ENCODE assay signal across 18 cellular contexts in the genomic region with DNA sequence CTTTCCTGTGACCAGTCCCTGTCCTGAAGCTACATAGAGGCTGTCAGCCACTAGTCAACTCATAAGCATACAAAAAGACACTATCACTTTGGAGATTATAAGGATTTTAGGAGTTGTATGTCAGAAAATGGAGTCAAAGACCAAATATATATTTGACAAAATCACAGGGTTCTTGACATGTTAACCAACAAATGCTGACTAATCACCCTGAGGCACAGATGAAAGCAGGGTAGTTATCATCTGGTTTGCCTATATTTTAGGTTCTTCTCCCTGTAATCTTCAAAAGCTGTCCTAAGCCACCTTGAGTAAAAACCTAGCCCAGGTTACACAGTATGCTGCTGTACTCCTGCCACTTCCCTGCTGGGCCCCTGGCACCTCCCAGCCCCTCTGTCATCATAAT.
DNase-seq lines count a peak whose midpoint lies in the region; ATAC-seq, FAIRE-seq and TF ChIP-seq lines count a peak whose summit lies in the region.
"Had no signal": no experiment of that assay in that cellular context is flagged by ENCODE, and none has a peak within 500 bp of the region (broad histone marks: within the 10 kb centered on the region; RNA-seq: fewer than 3 reads in every experiment).

No MANE protein-coding gene starts in this region.

- no peaks in the 10 kb centered on the region for H3K36me3 Mint-ChIP-seq in stimulated activated effector memory CD8-positive, alpha-beta T cell treated with anti-CD3 and anti-CD28 coated beads, Interleukin-12 subunit alpha, Interleukin-12 subunit beta, amount 100 ng/mL, for 72 hours
- H3K36me3 Mint-ChIP-seq: CD14-positive monocyte had no signal

- H2AFZ ChIP-seq in HepG2 (ENCODE audit: low read length) (no peak overlapping the region), mesenchymal stem cell (ENCODE audit: low read depth, low read length) (no peak overlapping the region)
- H2AFZ ChIP-seq: GM23248 had no signal

- peak overlapping the region; percentile 47 for H2AK5ac ChIP-seq in mesenchymal stem cell (ENCODE audit: low read length, severe bottlenecking)

- no peak overlapping the region for H2BK15ac ChIP-seq in mesenchymal stem cell (ENCODE audit: low read depth, poor library complexity, severe bottlenecking)

- TF ChIP-seq POLR2A in HepG2 (IDR thresholded peaks at IDR 0.05; ENCODE audit: insufficient read depth in 1 of 2, low read depth in 2 of 2, low read length in 2 of 2) = no peak
- no peak for TF ChIP-seq POLR2A in right lobe of liver (IDR thresholded peaks at IDR 0.05)

- H3K27ac ChIP-seq in HepG2 (ENCODE audit: extremely low read length, insufficient read depth, low read length) (no peak overlapping the region), right lobe of liver (no peak overlapping the region), mesenchymal stem cell (ENCODE audit: low read length, poor library complexity, severe bottlenecking) (no peak overlapping the region), tibial artery (peak overlapping the region; percentile 13 to 58), dorsolateral prefrontal cortex (no peak overlapping the region)
- H3K27ac ChIP-seq: 22Rv1, BLaER1, GM23248 had no signal

- TF ChIP-seq CTCF in HepG2 (CRISPR knock-in tag; IDR thresholded peaks at IDR 0.05) (no peak), right lobe of liver (IDR thresholded peaks at IDR 0.05) (no peak), bronchial epithelial cell (IDR thresholded peaks at IDR 0.05; ENCODE audit: insufficient read depth, low read length, severe bottlenecking) (no peak), tibial artery (IDR thresholded peaks at IDR 0.05) (no peak), dorsolateral prefrontal cortex (IDR thresholded peaks at IDR 0.05 in 54 of 56, conservative IDR thresholded peaks at IDR 0.05 in 2 of 56; ENCODE audit: low read depth in 1 of 56, partially characterized antibody in 56 of 56) (no peak)

- no peak overlapping the region for H3K27ac Mint-ChIP-seq in stimulated activated effector memory CD8-positive, alpha-beta T cell treated with anti-CD3 and anti-CD28 coated beads, Interleukin-12 subunit alpha, Interleukin-12 subunit beta, amount 100 ng/mL, for 72 hours
- H3K27ac Mint-ChIP-seq: CD14-positive monocyte had no signal

- H3K4me1 ChIP-seq in HepG2 (ENCODE audit: insufficient read depth, low read length) (peaks cover 22% of the 10 kb centered on the region), right lobe of liver (no peaks in the 10 kb centered on the region), mesenchymal stem cell (ENCODE audit: control insufficient read depth, insufficient read depth, low read depth, low read length) (peaks cover 13% of the 10 kb centered on the region), tibial artery (peaks cover 0 to 47% (median 21%) of the 10 kb centered on the region in 4 donors)

- no peak overlapping the region for H3K14ac ChIP-seq in mesenchymal stem cell (ENCODE audit: low read length in 2 of 2)

- DNase-seq in HepG2 (ENCODE audit: low spot score) (no peak), right lobe of liver (no peak), bronchial epithelial cell (ENCODE audit: low read depth) (peak; percentile 21), mesenchymal stem cell (no peak), tibial artery (no peak), dorsolateral prefrontal cortex (no peak)
- no peak for DNase-seq in stimulated activated effector memory CD8-positive, alpha-beta T cell treated with anti-CD3 and anti-CD28 coated beads, Interleukin-12 subunit alpha, Interleukin-12 subunit beta, amount 100 ng/mL, for 72 hours (ENCODE audit: low spot score in 2 of 2)
- DNase-seq: CD4-positive, alpha-beta memory T cell; DMS153; DMS79; GF-D8; GM23248 had no signal

- H3K9ac ChIP-seq in HepG2 (ENCODE audit: insufficient read depth, low read depth, low read length) = no peak overlapping the region
- H3K9ac ChIP-seq in mesenchymal stem cell (ENCODE audit: low read length) = no peak overlapping the region
- H3K9ac ChIP-seq: BLaER1, GM23248 had no signal

- no TSS peak for BruUV-seq in HepG2 (replicated peaks; lab: Mats Ljungman, UMichigan)

- H3K18ac ChIP-seq in mesenchymal stem cell (ENCODE audit: low read depth in 1 of 2, low read length in 2 of 2) = peak overlapping the region in 1 of 2 experiments; percentile 8

- H4K20me1 ChIP-seq in HepG2 (ENCODE audit: insufficient read depth, low read length) = no peaks in the 10 kb centered on the region
- H4K20me1 ChIP-seq: BLaER1 had no signal

- H3K36me3 ChIP-seq in HepG2 (replicated peaks in 1 of 2; ENCODE audit: control insufficient read depth in 1 of 2, insufficient read depth in 2 of 2, low read length in 2 of 2) (no peaks in the 10 kb centered on the region), right lobe of liver (no peaks in the 10 kb centered on the region), bronchial epithelial cell (ENCODE audit: control insufficient read depth, insufficient read depth, low read length) (no peaks in the 10 kb centered on the region), mesenchymal stem cell (ENCODE audit: control insufficient read depth in 1 of 2, insufficient read depth in 2 of 2, low read depth in 1 of 2, low read length in 2 of 2) (no peaks in the 10 kb centered on the region), tibial artery (peaks cover 0 to 4% (median 4%) of the 10 kb centered on the region in 3 donors)
- H3K36me3 ChIP-seq: HAP-1 had no signal

- FAIRE-seq in HepG2 (lab: Jason Lieb, UNC) = no peak
- FAIRE-seq in bronchial epithelial cell (lab: Jason Lieb, UNC) = no peak
- FAIRE-seq: GM12878 had no signal

- POLR2A ChIA-PET in HepG2 (lab: Yijun Ruan, JAX) = no interaction called here

- no peak overlapping the region for H3K4me3 Mint-ChIP-seq in stimulated activated effector memory CD8-positive, alpha-beta T cell treated with anti-CD3 and anti-CD28 coated beads, Interleukin-12 subunit alpha, Interleukin-12 subunit beta, amount 100 ng/mL, for 72 hours
- H3K4me3 Mint-ChIP-seq: CD14-positive monocyte; CD4-positive, alpha-beta memory T cell had no signal

- H3K4me1 Mint-ChIP-seq in stimulated activated effector memory CD8-positive, alpha-beta T cell treated with anti-CD3 and anti-CD28 coated beads, Interleukin-12 subunit alpha, Interleukin-12 subunit beta, amount 100 ng/mL, for 72 hours = no peaks in the 10 kb centered on the region
- H3K4me1 Mint-ChIP-seq: CD14-positive monocyte had no signal

- H2BK5ac ChIP-seq in mesenchymal stem cell (ENCODE audit: low read depth, low read length, poor library complexity, severe bottlenecking) = no peak overlapping the region

- H3K4me3 ChIP-seq in HepG2 (replicated peaks in 1 of 3; ENCODE audit: insufficient read depth in 1 of 3, low read depth in 2 of 3, low read length in 3 of 3) (no peak overlapping the region), right lobe of liver (no peak overlapping the region), bronchial epithelial cell (ENCODE audit: low read depth, low read length) (no peak overlapping the region), mesenchymal stem cell (ENCODE audit: insufficient read depth in 1 of 2, low read depth in 1 of 2, low read length in 2 of 2) (no peak overlapping the region), tibial artery (no peak overlapping the region), dorsolateral prefrontal cortex (no peak overlapping the region)
- H3K4me3 ChIP-seq: BLaER1, GM12878, GM23248, HAP-1 had no signal

- no peaks in the 10 kb centered on the region for H3K79me1 ChIP-seq in mesenchymal stem cell (replicated peaks; ENCODE audit: low read length, poor library complexity, severe bottlenecking)

- H3K4me2 ChIP-seq in HepG2 (ENCODE audit: low read depth, low read length) (no peak overlapping the region), mesenchymal stem cell (ENCODE audit: low read length, poor library complexity, severe bottlenecking) (no peak overlapping the region)
- H3K4me2 ChIP-seq: BLaER1 had no signal

- H3K9me3 Mint-ChIP-seq in stimulated activated effector memory CD8-positive, alpha-beta T cell treated with anti-CD3 and anti-CD28 coated beads, Interleukin-12 subunit alpha, Interleukin-12 subunit beta, amount 100 ng/mL, for 72 hours = no peaks in the 10 kb centered on the region

- no peak overlapping the region for H2BK120ac ChIP-seq in mesenchymal stem cell (ENCODE audit: low read depth, low read length)

- no peak overlapping the region for H3K23ac ChIP-seq in mesenchymal stem cell (ENCODE audit: low read length in 2 of 2)

- intact Hi-C loops in HepG2 (cut with micrococcal nuclease; ENCODE audit: unreplicated experiment) = no loop called here
- intact Hi-C loops in right lobe of liver (cut with DNase I) = no loop called here
- intact Hi-C loops in tibial artery (cut with DNase I; ENCODE audit: low total_unique reads) = no loop called here
- intact Hi-C loops in dorsolateral prefrontal cortex (cut with DNase I) = no loop called here

- in situ Hi-C loops in HepG2 (cut with HindIII; ENCODE audit: extremely low pct_ligation_motif_present, low pct_unique_long_range_greater_than_20kb) = no loop called here

- H3K27me3 ChIP-seq in HepG2 (ENCODE audit: control insufficient read depth in 1 of 2, insufficient read depth in 2 of 2, low read length in 2 of 2) (no peaks in the 10 kb centered on the region), right lobe of liver (no peaks in the 10 kb centered on the region), bronchial epithelial cell (ENCODE audit: control insufficient read depth, insufficient read depth, low read length) (no peaks in the 10 kb centered on the region), mesenchymal stem cell (ENCODE audit: control insufficient read depth in 1 of 2, insufficient read depth in 1 of 2, low read length in 2 of 2) (peaks cover 0 to 3% of the 10 kb centered on the region in 2 experiments), tibial artery (no peaks in the 10 kb centered on the region), dorsolateral prefrontal cortex (no peaks in the 10 kb centered on the region)

- no peak overlapping the region for H2BK12ac ChIP-seq in mesenchymal stem cell (ENCODE audit: low read length in 2 of 2)

- no peak overlapping the region for H3K4ac ChIP-seq in mesenchymal stem cell (ENCODE audit: low read depth in 1 of 2, low read length in 2 of 2)

- CTCF ChIA-PET in HepG2 (lab: Yijun Ruan, JAX; ENCODE audit: low intra/inter-chr PET ratio, low total read pairs) = no interaction called here

- TF ChIP-seq EP300 in HepG2 (IDR thresholded peaks at IDR 0.05; ENCODE audit: low read depth in 2 of 2, low read length in 2 of 2) = no peak
- no peak for TF ChIP-seq EP300 in HepG2 (CRISPR knock-in tag; IDR thresholded peaks at IDR 0.05; ENCODE audit: borderline replicate concordance)

- H3K9me3 ChIP-seq in HepG2 (ENCODE audit: low read length) (no peaks in the 10 kb centered on the region), right lobe of liver (no peaks in the 10 kb centered on the region), mesenchymal stem cell (ENCODE audit: control insufficient read depth, low read length) (no peaks in the 10 kb centered on the region), tibial artery (no peaks in the 10 kb centered on the region)
- H3K9me3 ChIP-seq: BLaER1, HAP-1 had no signal

- no peak for ATAC-seq in HepG2
- ATAC-seq in right lobe of liver = no peak
- ATAC-seq in stimulated activated effector memory CD8-positive, alpha-beta T cell treated with anti-CD3 and anti-CD28 coated beads, Interleukin-12 subunit alpha, Interleukin-12 subunit beta, amount 100 ng/mL, for 72 hours = no peak
- no peak for ATAC-seq in GM21528 (IDR thresholded peaks at IDR 0.05; ENCODE audit: low FRiP score, unreplicated experiment)

- no peak overlapping the region for H4K8ac ChIP-seq in mesenchymal stem cell (ENCODE audit: low read length)

- TF ChIP-seq RAD21 in HepG2 (CRISPR knock-in tag; IDR thresholded peaks at IDR 0.05) = no peak

- H3K79me2 ChIP-seq in HepG2 (ENCODE audit: insufficient read depth, low read length) = no peaks in the 10 kb centered on the region

- peak overlapping the region; percentile 32 for H4K91ac ChIP-seq in mesenchymal stem cell (ENCODE audit: low read length)

Comparison
In these comparisons a context has a peak if more than half of its experiments do, and no peak if none do; other contexts are left out.
1. H3K27ac ChIP-seq: peak in tibial artery (2 of 2); none in HepG2 (single experiment), right lobe of liver (0 of 3), mesenchymal stem cell (single experiment) and dorsolateral prefrontal cortex (0 of 59).